ENCODE assay signal across 22 cellular contexts in the genomic region with DNA sequence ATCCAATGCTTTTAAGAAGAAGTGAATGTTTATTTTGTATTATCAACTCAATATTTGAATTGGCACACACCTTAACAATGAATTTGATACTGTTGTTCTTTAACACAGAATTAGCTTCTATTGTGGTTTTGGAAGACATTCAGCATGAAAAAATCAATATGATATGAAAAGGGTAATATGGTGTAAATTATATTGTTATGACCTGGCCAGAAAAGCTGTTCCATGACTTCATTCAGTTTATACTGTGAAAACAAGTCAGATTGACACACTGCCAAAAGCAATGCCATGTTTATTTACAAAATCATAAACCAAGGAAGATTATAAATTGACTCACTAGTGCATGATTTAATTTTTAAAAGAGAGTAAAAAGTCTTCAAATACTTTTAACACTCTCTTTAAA.
DNase-seq lines count a peak whose midpoint lies in the region; ATAC-seq and TF ChIP-seq lines count a peak whose summit lies in the region.
"Had no signal": no experiment of that assay in that cellular context is flagged by ENCODE, and none has a peak within 500 bp of the region (broad histone marks: within the 10 kb centered on the region; RNA-seq: fewer than 3 reads in every experiment).

No MANE protein-coding gene starts in this region.

- no peaks in the 10 kb centered on the region for H3K36me3 Mint-ChIP-seq in activated CD4-positive, alpha-beta T cell treated with anti-CD3 and anti-CD28 coated beads for 36 hours (ENCODE audit: low read depth)

- no peak overlapping the region for H3K4me3 Mint-ChIP-seq in activated CD4-positive, alpha-beta T cell treated with anti-CD3 and anti-CD28 coated beads for 36 hours

- CTCF ChIA-PET in activated CD4-positive, alpha-beta T cell treated with anti-CD3 and anti-CD28 coated beads for 36 hours (lab: Charles Lee), result no interaction called here

- intact Hi-C loops in esophagus muscularis mucosa (cut with DNase I), result loop anchor here (10.0 kb wide), 1 partner anchor 1160 kb away; a partner anchor contains a TSS
- intact Hi-C loops in activated CD4-positive, alpha-beta T cell treated with anti-CD3 and anti-CD28 coated beads for 36 hours (cut with DNase I, micrococcal nuclease), result no loop called here
- intact Hi-C loops in left lung (cut with DNase I), result no loop called here

- no peaks in the 10 kb centered on the region for H3K27me3 Mint-ChIP-seq in activated CD4-positive, alpha-beta T cell treated with anti-CD3 and anti-CD28 coated beads for 36 hours

- H3K27me3 ChIP-seq in esophagus muscularis mucosa (no peaks in the 10 kb centered on the region), left lung (no peaks in the 10 kb centered on the region)

- TF ChIP-seq EP300 in esophagus muscularis mucosa (IDR thresholded peaks at IDR 0.05), result no peak

- H3K27ac ChIP-seq in esophagus muscularis mucosa (replicated peaks in 1 of 4) (peak overlapping the region in 3 of 4 donors; percentile 76 to 86 (median 82)), left lung (no peak overlapping the region)
- H3K27ac ChIP-seq: lower lobe of right lung had no signal

- TF ChIP-seq POLR2A in esophagus muscularis mucosa (IDR thresholded peaks at IDR 0.05; ENCODE audit: low read depth), result no peak

- H3K9me3 Mint-ChIP-seq in activated CD4-positive, alpha-beta T cell treated with anti-CD3 and anti-CD28 coated beads for 36 hours (ENCODE audit: low read depth), result peaks cover 7% of the 10 kb centered on the region

- peaks cover 0 to 33% (median 8%) of the 10 kb centered on the region in 4 donors for H3K4me1 ChIP-seq in esophagus muscularis mucosa
- H3K4me1 ChIP-seq in left lung, result no peaks in the 10 kb centered on the region
- H3K4me1 ChIP-seq: HAP-1, lower lobe of right lung had no signal

- no peaks in the 10 kb centered on the region for H3K36me3 ChIP-seq in esophagus muscularis mucosa
- H3K36me3 ChIP-seq in left lung, result no peaks in the 10 kb centered on the region
- H3K36me3 ChIP-seq: HAP-1, lower lobe of right lung had no signal

- H3K4me1 Mint-ChIP-seq in activated CD4-positive, alpha-beta T cell treated with anti-CD3 and anti-CD28 coated beads for 36 hours, result no peaks in the 10 kb centered on the region

- no peak overlapping the region for H3K4me3 ChIP-seq in esophagus muscularis mucosa
- no peak overlapping the region for H3K4me3 ChIP-seq in left lung
- H3K4me3 ChIP-seq: HAP-1, lower lobe of right lung had no signal

- POLR2A ChIA-PET in activated CD4-positive, alpha-beta T cell treated with anti-CD3 and anti-CD28 coated beads for 36 hours (lab: Charles Lee), result no interaction called here

- peak; percentile 38 for DNase-seq in DMS153 treated with DMSO at 0.1 percent for 48 hours (lab: John Stamatoyannopoulos, UW; ENCODE audit: unreplicated experiment)
- peak; percentile 95 for DNase-seq in NCI-H1092 treated with DMSO at 0.1 percent for 48 hours (lab: John Stamatoyannopoulos, UW)
- peak; percentile 76 for DNase-seq in NCI-H748 treated with DMSO at 0.1 percent for 48 hours (lab: John Stamatoyannopoulos, UW)
- DNase-seq in esophagus muscularis mucosa (ENCODE audit: extremely low spot score), result no peak
- no peak for DNase-seq in EL
- DNase-seq in activated CD4-positive, alpha-beta T cell treated with anti-CD3 and anti-CD28 coated beads for 36 hours, result no peak
- DNase-seq in left lung, result no peak
- DNase-seq in NOMO-1 treated with DMSO at 0.1 percent for 48 hours (lab: John Stamatoyannopoulos, UW; ENCODE audit: unreplicated experiment), result no peak
- DNase-seq: activated naive CD4-positive, alpha-beta T cell treated with anti-CD3 and anti-CD28 coated beads, Interleukin-2, amount 50 U/mL, for 16 hours; activated T-cell treated with anti-CD3 and anti-CD28 coated beads, Interleukin-2, amount 50 U/mL, for 48 hours; Calu3; central memory CD4-positive, alpha-beta T cell; foreskin melanocyte; IMR-90; lower lobe of right lung; NCI-H187 treated with DMSO at 0.1 percent for 48 hours; NCI-H526; Right ventricle myocardium superior; stimulated activated CD4-positive, alpha-beta T cell treated with anti-CD3 and anti-CD28 coated beads, Interleukin-15, amount 100 ng/mL, for 24 hours; stimulated activated CD8-positive, alpha-beta memory T cell treated with anti-CD3 and anti-CD28 coated beads, Interleukin-4, amount 100 ng/mL, for 48 hours had no signal

- H3K9me3 ChIP-seq in esophagus muscularis mucosa (no peaks in the 10 kb centered on the region), left lung (no peaks in the 10 kb centered on the region)
- H3K9me3 ChIP-seq: HAP-1, lower lobe of right lung had no signal

- no peak for TF ChIP-seq CTCF in esophagus muscularis mucosa (IDR thresholded peaks at IDR 0.05)
- no peak for TF ChIP-seq CTCF in left lung (IDR thresholded peaks at IDR 0.05)

- ATAC-seq in activated CD4-positive, alpha-beta T cell treated with anti-CD3 and anti-CD28 coated beads for 36 hours, result no peak
- ATAC-seq in left lung, result no peak
- ATAC-seq: lower lobe of right lung, sciatic nerve had no signal

- H3K27ac Mint-ChIP-seq in activated CD4-positive, alpha-beta T cell treated with anti-CD3 and anti-CD28 coated beads for 36 hours, result no peak overlapping the region

Comparison
In these comparisons a context has a peak if more than half of its experiments do, and no peak if none do; other contexts are left out.
1. DNase-seq: peak in DMS153 treated with DMSO at 0.1 percent for 48 hours (single experiment), NCI-H1092 treated with DMSO at 0.1 percent for 48 hours (single experiment) and NCI-H748 treated with DMSO at 0.1 percent for 48 hours (single experiment); none in esophagus muscularis mucosa (single experiment), EL (single experiment), activated CD4-positive, alpha-beta T cell treated with anti-CD3 and anti-CD28 coated beads for 36 hours (single experiment), left lung (0 of 2) and NOMO-1 treated with DMSO at 0.1 percent for 48 hours (single experiment).
2. H3K27ac ChIP-seq: peak in esophagus muscularis mucosa (3 of 4); none in left lung (0 of 2).